In the genomic region with DNA sequence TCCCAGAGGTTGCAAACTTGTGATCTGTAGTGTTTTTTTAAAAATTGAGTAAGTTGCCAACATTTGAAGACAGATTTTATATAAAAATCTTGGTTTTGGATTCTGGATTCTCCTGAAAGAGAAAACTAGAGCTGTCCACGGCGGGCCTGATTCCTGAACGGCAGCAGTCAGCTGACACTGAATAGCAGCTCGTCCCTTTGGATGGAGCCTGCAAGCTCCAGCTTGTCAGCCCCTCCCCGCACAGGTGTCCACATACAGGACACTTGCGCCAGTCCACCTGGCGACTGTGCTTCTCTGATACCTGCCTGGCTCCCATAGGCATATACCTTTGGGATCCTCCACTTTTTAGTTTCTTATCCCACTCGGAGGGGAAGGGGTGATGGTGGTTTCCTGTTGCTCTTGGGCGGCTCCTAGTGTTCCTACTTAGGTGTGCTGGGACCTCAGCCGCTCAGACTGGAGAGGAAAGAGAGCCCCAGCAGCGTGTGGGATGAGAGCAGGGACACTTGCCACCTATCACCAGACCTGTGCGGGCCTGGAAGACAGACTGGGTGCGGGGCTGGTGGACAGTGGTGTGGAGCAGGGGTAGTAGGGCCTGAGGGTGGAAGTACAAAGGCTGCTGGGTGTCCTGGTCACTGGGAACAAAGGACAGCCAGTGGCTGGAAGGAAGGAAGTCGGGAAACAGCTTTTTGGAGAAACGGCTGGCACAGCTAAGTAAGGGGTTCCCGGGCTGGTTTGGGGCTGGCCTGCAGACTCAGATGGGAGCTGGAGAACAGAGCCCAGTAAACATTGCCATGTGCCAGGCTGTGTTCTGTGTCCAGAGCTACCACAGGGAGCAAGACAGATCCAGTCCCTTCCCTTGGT, we compare ENCODE assay signal across 13 cellular contexts. TPM values are rescaled to one million over a fixed set of nuclear protein-coding genes. Genes with fewer than 3 reads are reported as not detected.
DNase-seq lines count a peak whose midpoint lies in the region; ATAC-seq, FAIRE-seq and TF ChIP-seq lines count a peak whose summit lies in the region.
"Had no signal": no experiment of that assay in that cellular context is flagged by ENCODE, and none has a peak within 500 bp of the region (broad histone marks: within the 10 kb centered on the region; RNA-seq: fewer than 3 reads in every experiment).

No MANE protein-coding gene starts in this region.

- H4K20me1 ChIP-seq in Loucy (ENCODE audit: insufficient read depth, low read length, poor library complexity, severe bottlenecking), result no peaks in the 10 kb centered on the region

- H3K79me1 ChIP-seq in mesendoderm (ENCODE audit: low read length), result no peaks in the 10 kb centered on the region

- H2AFZ ChIP-seq in Loucy (ENCODE audit: low read length), result no peak overlapping the region

- no peaks in the 10 kb centered on the region for H3K9me3 Mint-ChIP-seq in effector memory CD8-positive, alpha-beta T cell
- H3K9me3 Mint-ChIP-seq: activated B cell treated with CpG ODN at 0.5 μM for 24 hours; activated naive CD4-positive, alpha-beta T cell treated with anti-CD3 and anti-CD28 coated beads, Interleukin-2, amount 50 U/mL, for 24 hours; naive thymus-derived CD4-positive, alpha-beta T cell had no signal

- H3K4me1 Mint-ChIP-seq in effector memory CD8-positive, alpha-beta T cell (ENCODE audit: low read depth in 2 of 2), result no peaks in the 10 kb centered on the region
- H3K4me1 Mint-ChIP-seq: activated B cell treated with CpG ODN at 0.5 μM for 24 hours; activated naive CD4-positive, alpha-beta T cell treated with anti-CD3 and anti-CD28 coated beads, Interleukin-2, amount 50 U/mL, for 24 hours; naive thymus-derived CD4-positive, alpha-beta T cell had no signal

- peak overlapping the region; percentile 7 to 29 for H3K27ac Mint-ChIP-seq in effector memory CD8-positive, alpha-beta T cell
- H3K27ac Mint-ChIP-seq: activated B cell treated with CpG ODN at 0.5 μM for 24 hours; activated naive CD4-positive, alpha-beta T cell treated with anti-CD3 and anti-CD28 coated beads, Interleukin-2, amount 50 U/mL, for 24 hours had no signal

- no peaks in the 10 kb centered on the region for H3K27me3 Mint-ChIP-seq in effector memory CD8-positive, alpha-beta T cell
- H3K27me3 Mint-ChIP-seq: activated B cell treated with CpG ODN at 0.5 μM for 24 hours; activated naive CD4-positive, alpha-beta T cell treated with anti-CD3 and anti-CD28 coated beads, Interleukin-2, amount 50 U/mL, for 24 hours; naive thymus-derived CD4-positive, alpha-beta T cell had no signal

- no peak overlapping the region for H3K18ac ChIP-seq in mesendoderm (ENCODE audit: low read length)

- no peak overlapping the region for H3K56ac ChIP-seq in mesendoderm (ENCODE audit: low read length)

- H4K8ac ChIP-seq in mesendoderm (ENCODE audit: low read depth, low read length), result no peak overlapping the region

- H3K79me2 ChIP-seq in Loucy (ENCODE audit: insufficient read depth, low read length), result no peaks in the 10 kb centered on the region
- no peaks in the 10 kb centered on the region for H3K79me2 ChIP-seq in mesendoderm (ENCODE audit: control insufficient read depth, insufficient read depth, low read length)

- H3K36me3 ChIP-seq in Loucy (ENCODE audit: insufficient read depth, low read length) (peaks cover 55% of the 10 kb centered on the region; the same call in 1 of the 2 replicates), mesendoderm (ENCODE audit: control insufficient read depth, insufficient read depth, low read length) (peaks cover 18% of the 10 kb centered on the region)

- H3K36me3 Mint-ChIP-seq in effector memory CD8-positive, alpha-beta T cell (ENCODE audit: insufficient read depth), result peaks cover 61% of the 10 kb centered on the region

- H3K4me3 ChIP-seq in Loucy (ENCODE audit: low read length, poor library complexity, severe bottlenecking) (no peak overlapping the region), mesendoderm (ENCODE audit: low read length) (no peak overlapping the region)

- no peak overlapping the region for H3K27ac ChIP-seq in mesendoderm (ENCODE audit: low read depth, low read length)

- no peaks in the 10 kb centered on the region for H3K9me3 ChIP-seq in Loucy (ENCODE audit: insufficient read depth, low read depth, low read length)

- no peak overlapping the region for H3K4me3 Mint-ChIP-seq in effector memory CD8-positive, alpha-beta T cell
- H3K4me3 Mint-ChIP-seq: activated B cell treated with CpG ODN at 0.5 μM for 24 hours; activated naive CD4-positive, alpha-beta T cell treated with anti-CD3 and anti-CD28 coated beads, Interleukin-2, amount 50 U/mL, for 24 hours; naive thymus-derived CD4-positive, alpha-beta T cell had no signal

- no peak overlapping the region for H2BK5ac ChIP-seq in mesendoderm (ENCODE audit: low read length)

- peaks cover 3% of the 10 kb centered on the region for H3K4me1 ChIP-seq in Loucy (ENCODE audit: insufficient read depth, low read length, poor library complexity, severe bottlenecking)
- H3K4me1 ChIP-seq in mesendoderm (ENCODE audit: control insufficient read depth, low read depth, low read length), result no peaks in the 10 kb centered on the region

- H3K23ac ChIP-seq in mesendoderm (ENCODE audit: low read length), result no peak overlapping the region

- no peak overlapping the region for H2AK5ac ChIP-seq in mesendoderm (ENCODE audit: low read length)

- TF ChIP-seq CTCF in Loucy (conservative IDR thresholded peaks at IDR 0.05; ENCODE audit: low read length), result peak; percentile 16; the same call in 1 of the 2 replicates

- H3K4me2 ChIP-seq in Loucy (ENCODE audit: low read depth, low read length, poor library complexity, severe bottlenecking), result no peak overlapping the region
- H3K4me2 ChIP-seq in mesendoderm (ENCODE audit: low read length), result no peak overlapping the region

- no peak overlapping the region for H2BK120ac ChIP-seq in mesendoderm (ENCODE audit: low read depth, low read length)

- no peak for ATAC-seq in effector memory CD8-positive, alpha-beta T cell (replicated peaks)
- no peak for ATAC-seq in HG03045 (IDR thresholded peaks at IDR 0.05; ENCODE audit: unreplicated experiment)
- ATAC-seq: naive thymus-derived CD4-positive, alpha-beta T cell had no signal

- no peaks in the 10 kb centered on the region for H3K9me2 ChIP-seq in Loucy (replicated peaks; ENCODE audit: low read depth, low read length)

- no peak overlapping the region for H2BK15ac ChIP-seq in mesendoderm (replicated peaks; ENCODE audit: low read depth)

- DNase-seq in ELF-1 (ENCODE audit: low read depth, low spot score), result peak; percentile 40
- DNase-seq in effector memory CD8-positive, alpha-beta T cell, result no peak
- peak; percentile 53 for DNase-seq in mesendoderm
- DNase-seq in GM19240 (ENCODE audit: insufficient read length, low spot score), result no peak
- DNase-seq in frontal cortex (ENCODE audit: low spot score in 2 of 2), result no peak
- no peak for DNase-seq in SHP77 (lab: John Stamatoyannopoulos, UW)
- DNase-seq: activated B cell treated with CpG ODN at 0.5 μM for 24 hours; naive thymus-derived CD4-positive, alpha-beta T cell; stimulated activated naive CD4-positive, alpha-beta T cell treated with Interleukin-2 at 50 U/mL for 16 hours had no signal

- H3F3A ChIP-seq in Loucy (ENCODE audit: low read depth), result no peaks in the 10 kb centered on the region

- H4K5ac ChIP-seq in mesendoderm (ENCODE audit: low read length), result no peak overlapping the region

- no CpG with 5 or more reads among the region's 16 CpGs for WGBS in mesendoderm (ENCODE audit: extremely low coverage, insufficient coverage, low lambda C conversion rate)

- FAIRE-seq in frontal cortex (lab: Jason Lieb, UNC), result no peak
- FAIRE-seq: endometrium had no signal

- no peak overlapping the region for H3K9ac ChIP-seq in Loucy (ENCODE audit: low read depth, low read length, poor library complexity, severe bottlenecking)
- H3K9ac ChIP-seq in mesendoderm (ENCODE audit: low read length), result no peak overlapping the region

- no peak overlapping the region for H3K4ac ChIP-seq in mesendoderm (ENCODE audit: low read depth, low read length)

- H3K27me3 ChIP-seq in Loucy (ENCODE audit: insufficient read depth, low read length, poor library complexity, severe bottlenecking), result no peaks in the 10 kb centered on the region
- no peaks in the 10 kb centered on the region for H3K27me3 ChIP-seq in mesendoderm (ENCODE audit: insufficient read depth, low read length, poor library complexity)

RNA-seq across cellular contexts. Expression of gene GHRH, which starts 18.3 kb away (rescaled TPM):
- not detected for polyA plus RNA-seq in mesendoderm (2013, experiment 1 of 2)
- not detected for polyA plus RNA-seq in mesendoderm (2013, experiment 2 of 2)
- not detected for total RNA-seq in frontal cortex
- total RNA-seq: activated B cell treated with CpG ODN at 0.5 μM for 24 hours; naive thymus-derived CD4-positive, alpha-beta T cell had no signal
- polyA plus RNA-seq: naive thymus-derived CD4-positive, alpha-beta T cell had no signal

RNA-seq across cellular contexts. Expression of gene MANBAL, which starts 46.1 kb away (rescaled TPM):
- 53.9 TPM for polyA plus RNA-seq in mesendoderm (2013, experiment 1 of 2)
- polyA plus RNA-seq in mesendoderm (2013, experiment 2 of 2), result 53.4 TPM
- 14.7 TPM for total RNA-seq in frontal cortex

Comparison
In these comparisons a context has a peak if more than half of its experiments do, and no peak if none do; other contexts are left out.
1. DNase-seq: peak in ELF-1 (single experiment) and mesendoderm (single experiment); none in effector memory CD8-positive, alpha-beta T cell (0 of 3), GM19240 (single experiment), frontal cortex (0 of 2) and SHP77 (0 of 2).